ENCODE assay signal across 1 cellular context in the genomic region with DNA sequence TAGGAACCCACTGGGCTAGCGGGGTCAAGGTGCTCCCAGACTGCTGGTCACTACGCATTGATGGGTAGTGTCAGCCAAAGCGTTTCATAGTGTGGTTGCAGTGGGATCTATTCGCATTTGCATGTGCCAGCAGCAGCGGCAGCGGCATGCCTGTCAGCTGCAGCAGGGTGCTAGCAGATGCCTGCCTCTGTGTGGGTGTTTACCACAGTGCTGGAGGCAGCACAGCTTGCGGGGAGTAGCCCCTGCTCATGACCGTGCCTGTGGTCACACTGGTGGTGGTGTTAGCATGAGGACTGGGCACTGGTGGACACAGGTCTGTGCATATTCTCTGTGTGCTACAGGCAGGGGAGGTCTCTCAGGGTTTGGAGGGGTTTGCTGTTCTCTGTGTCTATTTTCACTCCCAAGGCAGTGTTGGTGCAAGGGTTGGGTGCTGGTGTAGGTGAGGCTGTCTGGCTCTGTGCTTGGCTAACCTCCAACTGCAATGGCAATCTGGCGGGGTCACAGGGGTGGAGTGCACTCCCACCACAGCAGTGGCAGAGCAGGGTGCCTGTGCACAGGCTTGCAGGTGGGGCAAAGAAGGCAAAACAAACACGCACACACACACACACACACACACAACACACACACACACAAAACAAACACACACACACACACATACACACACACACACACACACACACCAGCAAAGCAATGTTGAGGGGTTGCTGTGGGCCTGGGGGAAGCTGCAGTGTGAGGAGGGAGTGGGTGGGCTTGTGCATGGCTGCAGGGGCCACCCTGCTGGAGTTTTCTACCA.
TF ChIP-seq lines count a peak whose summit lies in the region.

No MANE protein-coding gene starts in this region.

TF ChIP-seq in GM23338, 12 proteins besides CTCF, POLR2A, EP300 and RAD21 (continued from another document):
- TF ChIP-seq, protein P1, sequence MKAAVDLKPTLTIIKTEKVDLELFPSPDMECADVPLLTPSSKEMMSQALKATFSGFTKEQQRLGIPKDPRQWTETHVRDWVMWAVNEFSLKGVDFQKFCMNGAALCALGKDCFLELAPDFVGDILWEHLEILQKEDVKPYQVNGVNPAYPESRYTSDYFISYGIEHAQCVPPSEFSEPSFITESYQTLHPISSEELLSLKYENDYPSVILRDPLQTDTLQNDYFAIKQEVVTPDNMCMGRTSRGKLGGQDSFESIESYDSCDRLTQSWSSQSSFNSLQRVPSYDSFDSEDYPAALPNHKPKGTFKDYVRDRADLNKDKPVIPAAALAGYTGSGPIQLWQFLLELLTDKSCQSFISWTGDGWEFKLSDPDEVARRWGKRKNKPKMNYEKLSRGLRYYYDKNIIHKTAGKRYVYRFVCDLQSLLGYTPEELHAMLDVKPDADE (IDR thresholded peaks at IDR 0.05), result no peak
- TF ChIP-seq POLR2AphosphoS5 (IDR thresholded peaks at IDR 0.05; ENCODE audit: low read depth) (no peak), CREB1 (CRISPR knock-in tag; IDR thresholded peaks at IDR 0.05; ENCODE audit: low read depth) (no peak), REST (IDR thresholded peaks at IDR 0.05; ENCODE audit: unreplicated experiment) (no peak), EZH2 (IDR thresholded peaks at IDR 0.05; ENCODE audit: low read depth, unreplicated experiment) (no peak), ZNF331 (CRISPR knock-in tag; IDR thresholded peaks at IDR 0.05; ENCODE audit: low read depth) (no peak), STAT1 (IDR thresholded peaks at IDR 0.05; ENCODE audit: unreplicated experiment) (no peak), EZH2phosphoT487 (IDR thresholded peaks at IDR 0.05; ENCODE audit: unreplicated experiment) (no peak)
TF ChIP-seq in GM23338: peak in this region for 0.
